20 cellular contexts compared by ENCODE assay signal in genomic region chr5:105807251-105807650, GRCh38.
"Had no signal": no experiment of that assay in that cellular context is flagged by ENCODE, and none has a peak within 500 bp of the region (broad histone marks: within the 10 kb centered on the region; RNA-seq: fewer than 3 reads in every experiment).

No MANE protein-coding gene starts in this region.

- H3K9me3 ChIP-seq: lower lobe of right lung, neutrophil, suprapubic skin, transverse colon, upper lobe of right lung, uterus had no signal

- ATAC-seq: esophagus mucosa; left ventricle myocardium superior; lower lobe of right lung; natural killer cell; sciatic nerve; stimulated activated naive CD8-positive, alpha-beta T cell treated with anti-CD3 and anti-CD28 coated beads, Interleukin-15, amount 100 ng/mL, for 72 hours; upper lobe of right lung had no signal

- DNase-seq: cerebellar nuclear complex; effector CD8-positive, alpha-beta T cell; endodermal cell; left ventricle myocardium superior; lower lobe of right lung; natural killer cell; spleen; stimulated activated naive CD4-positive, alpha-beta T cell; stimulated activated naive CD8-positive, alpha-beta T cell treated with anti-CD3 and anti-CD28 coated beads, Interleukin-15, amount 100 ng/mL, for 72 hours; transverse colon; upper lobe of right lung; uterus had no signal

- H3K27me3 ChIP-seq: neutrophil, spleen, suprapubic skin, transverse colon, upper lobe of right lung, uterus had no signal

- H3K4me3 ChIP-seq: lower lobe of right lung, spleen, suprapubic skin, transverse colon, upper lobe of right lung, uterus had no signal

- H3K27ac Mint-ChIP-seq: dendritic cell treated with granulocyte-macrophage colony-stimulating factor and Interleukin-4, amounts not matched to agents 40 ng/mL and 50 ng/mL, for 4 days; endodermal cell; natural killer cell; progenitor cell of endocrine pancreas; stimulated activated naive CD8-positive, alpha-beta T cell treated with anti-CD3 and anti-CD28 coated beads, Interleukin-15, amount 100 ng/mL, for 72 hours had no signal

- H3K9ac ChIP-seq: parathyroid adenoma had no signal

- H3K4me1 ChIP-seq: lower lobe of right lung, parathyroid adenoma, spleen, suprapubic skin, transverse colon, upper lobe of right lung, uterus had no signal

- H3K4me1 Mint-ChIP-seq: endodermal cell; natural killer cell; neural crest cell; stimulated activated naive CD8-positive, alpha-beta T cell treated with anti-CD3 and anti-CD28 coated beads, Interleukin-15, amount 100 ng/mL, for 72 hours had no signal

- H3K36me3 ChIP-seq: lower lobe of right lung, neutrophil, spleen, suprapubic skin, transverse colon, upper lobe of right lung, uterus had no signal

- H3K4me3 Mint-ChIP-seq: dendritic cell treated with granulocyte-macrophage colony-stimulating factor and Interleukin-4, amounts not matched to agents 40 ng/mL and 50 ng/mL, for 4 days; endodermal cell; natural killer cell; neural crest cell; stimulated activated naive CD8-positive, alpha-beta T cell treated with anti-CD3 and anti-CD28 coated beads, Interleukin-15, amount 100 ng/mL, for 72 hours had no signal

- H3K27me3 Mint-ChIP-seq: dendritic cell treated with granulocyte-macrophage colony-stimulating factor and Interleukin-4, amounts not matched to agents 40 ng/mL and 50 ng/mL, for 4 days; progenitor cell of endocrine pancreas; stimulated activated naive CD8-positive, alpha-beta T cell treated with anti-CD3 and anti-CD28 coated beads, Interleukin-15, amount 100 ng/mL, for 72 hours had no signal
